ENCODE assay signal across 13 cellular contexts in genomic region chr16:85473909-85474640, GRCh38.
DNase-seq lines count a peak whose midpoint lies in the region; ATAC-seq, FAIRE-seq and TF ChIP-seq lines count a peak whose summit lies in the region.
"Had no signal": no experiment of that assay in that cellular context is flagged by ENCODE, and none has a peak within 500 bp of the region (broad histone marks: within the 10 kb centered on the region; RNA-seq: fewer than 3 reads in every experiment).

No MANE protein-coding gene starts in this region.

- no peak overlapping the region for H2BK20ac ChIP-seq in H1 (ENCODE audit: low read length)

- H2BK12ac ChIP-seq in H1 (ENCODE audit: low read depth, low read length) (peak overlapping the region; percentile 12; the same call in 1 of the 2 replicates), trophoblast cell (ENCODE audit: low read length) (no peak overlapping the region)

- TF ChIP-seq RAD21 in H1 (IDR thresholded peaks at IDR 0.05 in 1 of 2, conservative IDR thresholded peaks at IDR 0.05 in 1 of 2; ENCODE audit: low read depth in 2 of 2, low read length in 2 of 2): peak in 1 of 2 experiments; percentile 20; a peak in 2 of 4 replicates

- H3K4me1 ChIP-seq in H1 (replicated peaks in 1 of 4; ENCODE audit: control insufficient read depth in 3 of 4, insufficient read depth in 4 of 4, low read length in 3 of 4) (peaks cover 4 to 23% (median 13%) of the 10 kb centered on the region in 4 experiments), trophoblast cell (ENCODE audit: control insufficient read depth in 1 of 2, insufficient read depth in 2 of 2, low read length in 2 of 2) (peaks cover 39% of the 10 kb centered on the region in 2 experiments), ascending aorta (peaks cover 0 to 3% of the 10 kb centered on the region in 2 donors)
- H3K4me1 ChIP-seq: Peyer's patch had no signal

- peak overlapping the region; percentile 65 for H3K4ac ChIP-seq in H1 (replicated peaks; ENCODE audit: insufficient read length, low read depth, low read length)
- no peak overlapping the region for H3K4ac ChIP-seq in trophoblast cell (ENCODE audit: low read depth, low read length)

- no peaks in the 10 kb centered on the region; the same call in 1 of the 2 replicates for H3K23me2 ChIP-seq in H1 (ENCODE audit: low read depth, low read length)

- no peak for ATAC-seq in HG02610 (IDR thresholded peaks at IDR 0.05; ENCODE audit: unreplicated experiment)
- ATAC-seq: gastroesophageal sphincter had no signal

- no peak overlapping the region for H3K9ac ChIP-seq in H1 (replicated peaks in 1 of 4; ENCODE audit: extremely low read depth in 1 of 4, low read depth in 3 of 4, low read length in 3 of 4)
- H3K9ac ChIP-seq in trophoblast cell (ENCODE audit: low read length): no peak overlapping the region

- TF ChIP-seq EP300 in H1 (IDR thresholded peaks at IDR 0.05; ENCODE audit: borderline replicate concordance in 1 of 2, low read depth in 2 of 2, low read length in 2 of 2): no peak

- H3K4me3 ChIP-seq in H1 (ENCODE audit: extremely low read depth in 1 of 4, insufficient read depth in 2 of 4, low read depth in 3 of 4, low read length in 4 of 4): no peak overlapping the region
- no peak overlapping the region for H3K4me3 ChIP-seq in trophoblast cell (ENCODE audit: low read depth, low read length)
- H3K4me3 ChIP-seq in ascending aorta: no peak overlapping the region
- H3K4me3 ChIP-seq: gastroesophageal sphincter, Peyer's patch had no signal

- H3K79me1 ChIP-seq in H1 (ENCODE audit: low read depth, low read length): no peaks in the 10 kb centered on the region
- peaks cover 26% of the 10 kb centered on the region for H3K79me1 ChIP-seq in trophoblast cell (ENCODE audit: low read length)

- CTCF ChIA-PET in H1 (lab: Charles Lee; ENCODE audit: partially characterized antibody): interaction anchor here (0.6 to 15.1 kb wide), 24 partner anchors 9 to 359 kb away, joined by 3 to 277 read pairs (median 5); no protein-coding TSS in a partner anchor

- H4K8ac ChIP-seq in H1 (ENCODE audit: extremely low read depth, insufficient read depth, low read length) (peak overlapping the region; percentile 22; the same call in 1 of the 2 replicates), trophoblast cell (ENCODE audit: low read depth, low read length) (peak overlapping the region; percentile 21)

- H2AFZ ChIP-seq in H1 (ENCODE audit: low read length) (no peak overlapping the region), trophoblast cell (ENCODE audit: insufficient read depth, low read length, poor library complexity) (no peak overlapping the region)

- 63% methylated on average over 20 of the region's 21 CpGs; no CpG with 5 or more reads in 1 of the 2 experiments for WGBS in H1 (ENCODE audit: extremely low coverage in 1 of 2, insufficient coverage in 1 of 2, insufficient read length in 1 of 2, insufficient replicate concordance in 2 of 2, low coverage in 1 of 2, low lambda C conversion rate in 2 of 2, missing lambda C conversion rate in 1 of 2), 2 experiments
- no CpG with 5 or more reads among the region's 21 CpGs for WGBS in trophoblast cell (ENCODE audit: extremely low coverage, insufficient coverage, insufficient read length)

- H4K91ac ChIP-seq in H1 (replicated peaks; ENCODE audit: insufficient read length, low read length): peak overlapping the region; percentile 5
- peak overlapping the region; percentile 58 for H4K91ac ChIP-seq in trophoblast cell (ENCODE audit: low read depth, low read length)

- H4K20me1 ChIP-seq in H1 (replicated peaks in 1 of 2; ENCODE audit: control insufficient read depth in 1 of 2, insufficient read depth in 2 of 2, low read length in 2 of 2): no peaks in the 10 kb centered on the region

- FAIRE-seq in H1 (lab: Jason Lieb, UNC): no peak
- FAIRE-seq: colon, G401.6 had no signal

- H3K27ac ChIP-seq in H1 (ENCODE audit: low read depth, low read length): no peak overlapping the region
- H3K27ac ChIP-seq in trophoblast cell (ENCODE audit: low read depth, low read length): peak overlapping the region; percentile 7
- no peak overlapping the region for H3K27ac ChIP-seq in ascending aorta
- H3K27ac ChIP-seq: Peyer's patch had no signal

- H3K56ac ChIP-seq in H1 (replicated peaks; ENCODE audit: insufficient read length, low read depth, low read length): no peak overlapping the region

- H2BK15ac ChIP-seq in H1 (ENCODE audit: low read length): peak overlapping the region; percentile 92; the same call in 1 of the 2 replicates

- POLR2A ChIA-PET in H1 (lab: Charles Lee; ENCODE audit: partially characterized antibody): no interaction called here

- TF ChIP-seq CTCF in H1 (IDR thresholded peaks at IDR 0.05; ENCODE audit: control extremely low read depth in 1 of 3, insufficient read depth in 1 of 3, low read depth in 1 of 3, low read length in 3 of 3): peak in 1 of 3 experiments; percentile 16; a peak in 1 of 4 replicates
- TF ChIP-seq CTCF in ascending aorta (IDR thresholded peaks at IDR 0.05): no peak

- H3K14ac ChIP-seq in H1 (ENCODE audit: insufficient read length) (no peak overlapping the region), trophoblast cell (ENCODE audit: low read length) (peak overlapping the region; percentile 48)

- no peaks in the 10 kb centered on the region for H3K9me3 ChIP-seq in H1 (ENCODE audit: insufficient read depth in 2 of 2, low read depth in 1 of 2, low read length in 1 of 2)
- no peaks in the 10 kb centered on the region for H3K9me3 ChIP-seq in trophoblast cell (ENCODE audit: insufficient read depth, low read depth, low read length)
- no peaks in the 10 kb centered on the region for H3K9me3 ChIP-seq in ascending aorta
- H3K9me3 ChIP-seq: gastroesophageal sphincter, Peyer's patch had no signal

- H3K4me2 ChIP-seq in H1 (ENCODE audit: insufficient read depth in 1 of 2, low read depth in 2 of 2, low read length in 2 of 2) (no peak overlapping the region), trophoblast cell (ENCODE audit: low read length) (no peak overlapping the region)

- DNase-seq in DMS79 treated with DMSO at 0.1 percent for 48 hours (lab: John Stamatoyannopoulos, UW): peak; percentile 50
- DNase-seq in NCI-H1105 (lab: John Stamatoyannopoulos, UW): peak; percentile 69
- DNase-seq in H1 (ENCODE audit: low read depth in 1 of 2, low spot score in 2 of 2): peak in 1 of 2 experiments; percentile 57
- DNase-seq in trophoblast cell: peak; percentile 42 to 73
- no peak for DNase-seq in ascending aorta (ENCODE audit: low spot score in 2 of 2)
- no peak for DNase-seq in NCI-H146 treated with DMSO at 0.1 percent for 48 hours (lab: John Stamatoyannopoulos, UW; ENCODE audit: unreplicated experiment)
- DNase-seq: activated CD4-positive, alpha-beta T cell treated with anti-CD3 and anti-CD28 coated beads for 1 hour; activated gamma-delta T cell treated with Interleukin-2 at 50 U/mL for 16 hours; Peyer's patch had no signal

- intact Hi-C loops in ascending aorta (cut with DNase I): no loop called here

- H2BK120ac ChIP-seq in H1 (replicated peaks; ENCODE audit: low read depth, low read length) (no peak overlapping the region), trophoblast cell (ENCODE audit: insufficient read depth, low read length, poor library complexity) (peak overlapping the region; percentile 56)

- H3K79me2 ChIP-seq in H1 (ENCODE audit: control insufficient read depth in 1 of 2, insufficient read depth in 2 of 2, low read length in 2 of 2): no peaks in the 10 kb centered on the region
- H3K79me2 ChIP-seq in trophoblast cell (ENCODE audit: control insufficient read depth, insufficient read depth, low read length, poor library complexity): peaks cover 3% of the 10 kb centered on the region

- H2BK5ac ChIP-seq in H1 (ENCODE audit: low read depth, low read length): no peak overlapping the region
- H2BK5ac ChIP-seq in trophoblast cell (ENCODE audit: low read depth, low read length, poor library complexity): no peak overlapping the region

- H4K12ac ChIP-seq in trophoblast cell (ENCODE audit: low read depth, low read length): no peak overlapping the region

- H2AK5ac ChIP-seq in H1 (ENCODE audit: low read depth, low read length) (peak overlapping the region; percentile 86; the same call in 1 of the 2 replicates), trophoblast cell (ENCODE audit: low read length) (peak overlapping the region; percentile 49)

- H3K23ac ChIP-seq in H1 (ENCODE audit: insufficient read length) (no peak overlapping the region), trophoblast cell (ENCODE audit: low read length) (no peak overlapping the region)

- TF ChIP-seq POLR2A in H1 (IDR thresholded peaks at IDR 0.05; ENCODE audit: control extremely low read depth in 1 of 2, low read depth in 2 of 2, low read length in 2 of 2): no peak

- peak overlapping the region; percentile 87; the same call in 1 of the 2 replicates for H3K18ac ChIP-seq in H1 (ENCODE audit: extremely low read depth, low read length)
- H3K18ac ChIP-seq in trophoblast cell (ENCODE audit: low read length): no peak overlapping the region

- H3K36me3 ChIP-seq in H1 (ENCODE audit: control insufficient read depth in 2 of 4, insufficient read depth in 4 of 4, low read length in 3 of 4): no peaks in the 10 kb centered on the region
- H3K36me3 ChIP-seq in trophoblast cell (ENCODE audit: control insufficient read depth in 1 of 2, insufficient read depth in 2 of 2, low read length in 2 of 2): no peaks in the 10 kb centered on the region
- peaks cover 0 to 3% of the 10 kb centered on the region in 2 donors for H3K36me3 ChIP-seq in ascending aorta
- H3K36me3 ChIP-seq: gastroesophageal sphincter, Peyer's patch had no signal

- no peaks in the 10 kb centered on the region; a peak in 1 of 7 replicates for H3K27me3 ChIP-seq in H1 (replicated peaks in 1 of 4; ENCODE audit: control insufficient read depth in 3 of 4, extremely low read depth in 1 of 4, insufficient read depth in 3 of 4, low read length in 3 of 4)
- H3K27me3 ChIP-seq in trophoblast cell (ENCODE audit: insufficient read depth, low read length): no peaks in the 10 kb centered on the region
- H3K27me3 ChIP-seq in ascending aorta: no peaks in the 10 kb centered on the region
- H3K27me3 ChIP-seq: gastroesophageal sphincter, Peyer's patch had no signal

- H4K5ac ChIP-seq in H1 (ENCODE audit: insufficient read length, low read depth, low read length): no peak overlapping the region

TF ChIP-seq in H1, 55 proteins besides CTCF, POLR2A, EP300 and RAD21 (continues in another document):
- TF ChIP-seq MAFK (IDR thresholded peaks at IDR 0.05; ENCODE audit: low read depth, low read length) (no peak), HDAC6 (IDR thresholded peaks at IDR 0.05; ENCODE audit: low read depth, low read length) (no peak), TEAD4 (IDR thresholded peaks at IDR 0.05; ENCODE audit: low read depth, low read length) (no peak), SRF (IDR thresholded peaks at IDR 0.05; ENCODE audit: low read depth, low read length) (no peak), EGR1 (IDR thresholded peaks at IDR 0.05; ENCODE audit: borderline replicate concordance, low read depth, low read length) (no peak), TAF1 (IDR thresholded peaks at IDR 0.05; ENCODE audit: low read depth, low read length) (no peak), JUN (IDR thresholded peaks at IDR 0.05; ENCODE audit: low read depth, low read length) (no peak), HDAC2 (IDR thresholded peaks at IDR 0.05; ENCODE audit: borderline replicate concordance in 1 of 2, low read depth in 2 of 2, low read length in 2 of 2) (no peak), FOSL1 (IDR thresholded peaks at IDR 0.05; ENCODE audit: insufficient read depth, low read depth, low read length) (no peak)

Comparison
In these comparisons a context has a peak if more than half of its experiments do, and no peak if none do; other contexts are left out.
1. DNase-seq: peak in DMS79 treated with DMSO at 0.1 percent for 48 hours (single experiment), NCI-H1105 (single experiment) and trophoblast cell (2 of 2); none in ascending aorta (0 of 2) and NCI-H146 treated with DMSO at 0.1 percent for 48 hours (single experiment).